ENCODE assay signal across 16 cellular contexts in the genomic region with DNA sequence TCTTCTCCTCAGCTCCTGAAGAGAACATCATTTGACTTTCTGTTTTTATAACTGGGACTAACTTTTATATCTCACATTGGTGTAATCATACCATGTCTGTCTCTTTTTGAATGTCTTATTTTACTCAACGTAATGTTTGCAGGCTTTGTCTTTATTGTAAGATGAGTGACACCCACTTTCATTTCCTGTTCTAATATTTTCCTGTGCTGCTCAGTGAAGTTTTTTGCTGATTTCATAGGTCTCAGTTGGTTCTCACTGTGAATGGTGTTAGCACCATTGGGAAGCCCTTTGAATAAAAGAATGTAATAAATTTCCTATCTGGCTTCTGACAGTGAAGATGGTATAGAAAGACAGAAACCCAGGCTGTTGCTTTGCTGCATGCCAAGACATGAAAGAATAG.
DNase-seq lines count a peak whose midpoint lies in the region; ATAC-seq and TF ChIP-seq lines count a peak whose summit lies in the region.
"Had no signal": no experiment of that assay in that cellular context is flagged by ENCODE, and none has a peak within 500 bp of the region (broad histone marks: within the 10 kb centered on the region; RNA-seq: fewer than 3 reads in every experiment).

No MANE protein-coding gene starts in this region.

- POLR2A ChIA-PET in A673 (lab: Charles Lee; ENCODE audit: low non-redundant PET), result no interaction called here
- POLR2A ChIA-PET in GM10248 (lab: Yijun Ruan, JAX), result no interaction called here
- POLR2A ChIA-PET in OCI-LY7 (lab: Charles Lee), result no interaction called here

- peak overlapping the region; percentile 41 for H3K27ac ChIP-seq in A673 (ENCODE audit: low read depth, low read length, poor library complexity, severe bottlenecking)
- H3K27ac ChIP-seq in OCI-LY7 (ENCODE audit: low read depth, low read length, poor library complexity, severe bottlenecking), result no peak overlapping the region
- no peak overlapping the region for H3K27ac ChIP-seq in upper lobe of right lung
- H3K27ac ChIP-seq: body of pancreas, Peyer's patch, stomach had no signal

- H3K79me2 ChIP-seq in OCI-LY7 (ENCODE audit: insufficient read depth, low read depth, low read length), result no peaks in the 10 kb centered on the region

- peak; percentile 65 for DNase-seq in A673 (ENCODE audit: low spot score)
- peak; percentile 17 for DNase-seq in GM10248 (ENCODE audit: extremely low spot score)
- peak; percentile 25 for DNase-seq in OCI-LY7 (ENCODE audit: low spot score)
- DNase-seq in dermis blood vessel endothelial cell, result peak; percentile 29
- DNase-seq in left cardiac atrium, result no peak
- DNase-seq in upper lobe of right lung, result no peak
- DNase-seq in DMS79 (lab: John Stamatoyannopoulos, UW), result no peak
- DNase-seq: activated CD8-positive, alpha-beta memory T cell treated with anti-CD3 and anti-CD28 coated beads, Interleukin-2, amount 50 U/mL, for 4 hours; body of pancreas; kidney; NCI-H1105 treated with DMSO at 0.1 percent for 48 hours; Peyer's patch; stimulated activated CD4-positive, alpha-beta T cell treated with anti-CD3 and anti-CD28 coated beads, Interleukin-2, amount 100 ng/mL, for 48 hours; stomach; T1000 had no signal

- H3K4me3 ChIP-seq in A673 (ENCODE audit: low read depth, low read length, poor library complexity, severe bottlenecking) (no peak overlapping the region), OCI-LY7 (ENCODE audit: low read depth, low read length, poor library complexity, severe bottlenecking) (no peak overlapping the region), upper lobe of right lung (no peak overlapping the region)
- H3K4me3 ChIP-seq: body of pancreas, Peyer's patch, stomach had no signal

- intact Hi-C loops in A673 (cut with micrococcal nuclease; ENCODE audit: unreplicated experiment), result loop anchor here (10.0 kb wide), 1 partner anchor 376 kb away; no protein-coding TSS in a partner anchor
- intact Hi-C loops in OCI-LY7 (cut with micrococcal nuclease; ENCODE audit: unreplicated experiment), result no loop called here
- intact Hi-C loops in left cardiac atrium (cut with DNase I), result loop anchor here (5.0 to 10.0 kb wide), 3 partner anchors 82 to 144 kb away; a partner anchor contains a TSS
- intact Hi-C loops in upper lobe of right lung (cut with DNase I), result loop anchor here (10.0 kb wide), 1 partner anchor 144 kb away; no protein-coding TSS in a partner anchor

- no peaks in the 10 kb centered on the region for H3K27me3 ChIP-seq in A673 (replicated peaks; ENCODE audit: insufficient read depth, low read depth, low read length, poor library complexity)
- no peaks in the 10 kb centered on the region for H3K27me3 ChIP-seq in upper lobe of right lung
- H3K27me3 ChIP-seq: body of pancreas, Peyer's patch, stomach had no signal

- H2AFZ ChIP-seq in OCI-LY7 (ENCODE audit: low read length), result no peak overlapping the region

- TF ChIP-seq CTCF in A673 (conservative IDR thresholded peaks at IDR 0.05; ENCODE audit: low read depth, low read length) (no peak), GM10248 (IDR thresholded peaks at IDR 0.05; ENCODE audit: control extremely low read depth, extremely low read depth, low read depth, missing control alignments) (no peak), OCI-LY7 (conservative IDR thresholded peaks at IDR 0.05; ENCODE audit: low read length) (no peak), upper lobe of right lung (IDR thresholded peaks at IDR 0.05) (no peak)

- H3K4me2 ChIP-seq in OCI-LY7 (ENCODE audit: low read length), result peak overlapping the region; percentile 23; the same call in 1 of the 2 replicates

- H3K9me3 ChIP-seq in A673 (ENCODE audit: low read depth, low read length, poor library complexity, severe bottlenecking), result no peaks in the 10 kb centered on the region
- no peaks in the 10 kb centered on the region for H3K9me3 ChIP-seq in OCI-LY7 (ENCODE audit: low read length)
- no peaks in the 10 kb centered on the region for H3K9me3 ChIP-seq in upper lobe of right lung
- H3K9me3 ChIP-seq: body of pancreas, Peyer's patch, stomach had no signal

- CTCF ChIA-PET in A673 (lab: Charles Lee), result no interaction called here
- CTCF ChIA-PET in GM10248 (lab: Yijun Ruan, JAX), result interaction anchor here (1.3 kb wide), 1 partner anchor 24 kb away, joined by 4 read pairs; no protein-coding TSS in a partner anchor
- CTCF ChIA-PET in OCI-LY7 (lab: Charles Lee; ENCODE audit: unreplicated experiment), result interaction anchor here (1.0 kb wide), 1 partner anchor 14 kb away, joined by 3 read pairs; no protein-coding TSS in a partner anchor

- H4K20me1 ChIP-seq in OCI-LY7 (ENCODE audit: insufficient read depth, low read length), result no peaks in the 10 kb centered on the region

- ATAC-seq in left cardiac atrium (no peak), upper lobe of right lung (no peak), GM18907 (IDR thresholded peaks at IDR 0.05; ENCODE audit: unreplicated experiment) (no peak)
- ATAC-seq: body of pancreas had no signal

- BruUV-seq in A673 (replicated peaks; lab: Mats Ljungman, UMichigan), result no TSS peak
- BruUV-seq in OCI-LY7 (replicated peaks; lab: Mats Ljungman, UMichigan), result no TSS peak

- H3K36me3 ChIP-seq in A673 (ENCODE audit: insufficient read depth, low read length, poor library complexity, severe bottlenecking), result peaks cover 32% of the 10 kb centered on the region
- peaks cover 22% of the 10 kb centered on the region for H3K36me3 ChIP-seq in OCI-LY7 (ENCODE audit: insufficient read depth, low read length)
- peaks cover 27% of the 10 kb centered on the region for H3K36me3 ChIP-seq in upper lobe of right lung

- H3K4me1 ChIP-seq in A673 (ENCODE audit: insufficient read depth, low read length, poor library complexity, severe bottlenecking) (peaks cover 67% of the 10 kb centered on the region), OCI-LY7 (ENCODE audit: insufficient read depth, low read length, poor library complexity, severe bottlenecking) (peaks cover 8% of the 10 kb centered on the region), upper lobe of right lung (no peaks in the 10 kb centered on the region)
- H3K4me1 ChIP-seq: body of pancreas, Peyer's patch had no signal

- no peaks in the 10 kb centered on the region for H3K9me2 ChIP-seq in OCI-LY7 (ENCODE audit: insufficient read depth, low read length)

Comparison
In these comparisons a context has a peak if more than half of its experiments do, and no peak if none do; other contexts are left out.
1. DNase-seq: peak in A673 (single experiment), GM10248 (single experiment), OCI-LY7 (single experiment) and dermis blood vessel endothelial cell (single experiment); none in left cardiac atrium (single experiment), upper lobe of right lung (single experiment) and DMS79 (single experiment).